ENCODE assay signal across 1 cellular context in genomic region chr12:13255792-13256704, GRCh38.
TF ChIP-seq lines count a peak whose summit lies in the region.

No MANE protein-coding gene starts in this region.

TF ChIP-seq in HepG2, 621 proteins besides CTCF, POLR2A, EP300 and RAD21 (continued from another document and continues in another):
- TF ChIP-seq IRF9 (CRISPR knock-in tag; IDR thresholded peaks at IDR 0.05; ENCODE audit: borderline replicate concordance) = no peak
- TF ChIP-seq SAP130 (CRISPR knock-in tag; IDR thresholded peaks at IDR 0.05; ENCODE audit: low read depth) = 0 out of 2 replicates have a peak, but pooled peaks have one; percentile 23
- no peak for TF ChIP-seq ATF7 (IDR thresholded peaks at IDR 0.05)
- no peak for TF ChIP-seq ATF7 (CRISPR knock-in tag; IDR thresholded peaks at IDR 0.05)
- TF ChIP-seq ZNF747 (CRISPR knock-in tag; IDR thresholded peaks at IDR 0.05; ENCODE audit: borderline replicate concordance) = no peak
- TF ChIP-seq KDM6A (CRISPR knock-in tag; IDR thresholded peaks at IDR 0.05; ENCODE audit: low read depth) = no peak
- peak; percentile 60 for TF ChIP-seq GATAD2A (CRISPR knock-in tag; IDR thresholded peaks at IDR 0.05)
- TF ChIP-seq GFI1 (CRISPR knock-in tag; IDR thresholded peaks at IDR 0.05; ENCODE audit: borderline replicate concordance) = no peak
- no peak for TF ChIP-seq ATRX (CRISPR knock-in tag; IDR thresholded peaks at IDR 0.05; ENCODE audit: borderline replicate concordance)
- peak; percentile 13; the same call in 1 of the 2 replicates for TF ChIP-seq TFAP4 (IDR thresholded peaks at IDR 0.05; ENCODE audit: borderline replicate concordance, low read depth)
- no peak for TF ChIP-seq SMARCE1 (IDR thresholded peaks at IDR 0.05; ENCODE audit: borderline replicate concordance)
- no peak for TF ChIP-seq MXD3 (CRISPR knock-in tag; IDR thresholded peaks at IDR 0.05)
- TF ChIP-seq ZNF414 (CRISPR knock-in tag; IDR thresholded peaks at IDR 0.05) = no peak
- TF ChIP-seq ZNF510 (CRISPR knock-in tag; IDR thresholded peaks at IDR 0.05; ENCODE audit: low read depth) = no peak
- peak; percentile 55; the same call in 1 of the 2 replicates for TF ChIP-seq MAZ (IDR thresholded peaks at IDR 0.05; ENCODE audit: borderline replicate concordance, low read depth, low read length)
- TF ChIP-seq MAZ (CRISPR knock-in tag; IDR thresholded peaks at IDR 0.05; ENCODE audit: low read depth) = no peak
- no peak for TF ChIP-seq THAP9 (CRISPR knock-in tag; IDR thresholded peaks at IDR 0.05; ENCODE audit: borderline replicate concordance)
- TF ChIP-seq DMTF1 (CRISPR knock-in tag; IDR thresholded peaks at IDR 0.05) = no peak
- 0 out of 2 replicates have a peak, but pooled peaks have one; percentile 42 for TF ChIP-seq PRDM10 (CRISPR knock-in tag; IDR thresholded peaks at IDR 0.05; ENCODE audit: low read depth)
- no peak for TF ChIP-seq IRF1 (CRISPR knock-in tag; IDR thresholded peaks at IDR 0.05; ENCODE audit: low read depth)
- no peak for TF ChIP-seq ZNF318 (CRISPR knock-in tag; IDR thresholded peaks at IDR 0.05)
- TF ChIP-seq ATF3 (CRISPR knock-in tag; IDR thresholded peaks at IDR 0.05) = no peak
- peak; percentile 68; the same call in 1 of the 2 replicates for TF ChIP-seq SALL1 (CRISPR knock-in tag; IDR thresholded peaks at IDR 0.05)
- no peak for TF ChIP-seq ZNF205 (CRISPR knock-in tag; IDR thresholded peaks at IDR 0.05)
- no peak for TF ChIP-seq ZNF251 (CRISPR knock-in tag; IDR thresholded peaks at IDR 0.05)
- no peak for TF ChIP-seq HOXD1 (CRISPR knock-in tag; IDR thresholded peaks at IDR 0.05)
- TF ChIP-seq NFIC (IDR thresholded peaks at IDR 0.05; ENCODE audit: low read length) = no peak
- no peak for TF ChIP-seq NFYC (CRISPR knock-in tag; IDR thresholded peaks at IDR 0.05)
- TF ChIP-seq AKAP8 (CRISPR knock-in tag; IDR thresholded peaks at IDR 0.05) = no peak
- 0 out of 2 replicates have a peak, but pooled peaks have one; percentile 24 for TF ChIP-seq MIER2 (CRISPR knock-in tag; IDR thresholded peaks at IDR 0.05)
- TF ChIP-seq CAMTA2 (CRISPR knock-in tag; IDR thresholded peaks at IDR 0.05; ENCODE audit: borderline replicate concordance) = no peak
- TF ChIP-seq SNAPC5 (CRISPR knock-in tag; IDR thresholded peaks at IDR 0.05; ENCODE audit: borderline replicate concordance) = no peak
- peak; percentile 66; the same call in 1 of the 2 replicates for TF ChIP-seq KDM2A (CRISPR knock-in tag; IDR thresholded peaks at IDR 0.05; ENCODE audit: borderline replicate concordance, low read depth)
